In genomic region chr7:42930889-42931288, GRCh38 we compare ENCODE assay signal across 8 cellular contexts. TPM values are rescaled to one million over a fixed set of nuclear protein-coding genes. Genes with fewer than 3 reads are reported as not detected.
DNase-seq lines count a peak whose midpoint lies in the region; ATAC-seq, FAIRE-seq and TF ChIP-seq lines count a peak whose summit lies in the region.

No MANE protein-coding gene starts in this region.

- H3K36me3 ChIP-seq in SK-N-SH (replicated peaks in 1 of 2; ENCODE audit: control insufficient read depth in 1 of 2, insufficient read depth in 2 of 2, low read length in 1 of 2), result peaks cover 33 to 34% of the 10 kb centered on the region in 2 experiments
- H3K36me3 ChIP-seq in kidney (ENCODE audit: control insufficient read depth in 1 of 2, insufficient read depth in 2 of 2, low read length in 2 of 2), result peaks cover 3 to 15% of the 10 kb centered on the region in 2 donors
- H3K36me3 ChIP-seq in suprapubic skin, result peaks cover 20% of the 10 kb centered on the region

- no peak for ATAC-seq in SK-N-SH treated with all-trans-retinoic acid at 6 μM for 48 hours
- ATAC-seq in activated naive CD8-positive, alpha-beta T cell treated with anti-CD3 and anti-CD28 coated beads, Interleukin-2, amount 50 U/mL, for 24 hours, result peak; percentile 46
- ATAC-seq in GM19463 (IDR thresholded peaks at IDR 0.05; ENCODE audit: unreplicated experiment), result no peak

- WGBS in SK-N-SH (ENCODE audit: low lambda C conversion rate), result 6% methylated on average over 5 of the region's 5 CpGs
- WGBS in suprapubic skin, result 13% methylated on average over 5 of the region's 5 CpGs

- peaks cover 29% of the 10 kb centered on the region for H4K20me1 ChIP-seq in SK-N-SH (ENCODE audit: insufficient read depth)

- H3K36me3 Mint-ChIP-seq in activated naive CD8-positive, alpha-beta T cell treated with anti-CD3 and anti-CD28 coated beads, Interleukin-2, amount 50 U/mL, for 24 hours (ENCODE audit: low read depth), result peaks cover 67% of the 10 kb centered on the region

- peaks cover 0 to 19% of the 10 kb centered on the region in 2 experiments; a peak in 2 of 4 replicates for H3K4me1 ChIP-seq in SK-N-SH (ENCODE audit: control insufficient read depth in 1 of 2, insufficient read depth in 2 of 2, low read depth in 1 of 2, low read length in 1 of 2)
- H3K4me1 ChIP-seq in kidney (ENCODE audit: control insufficient read depth in 1 of 2, insufficient read depth in 1 of 2, low read depth in 1 of 2, low read length in 2 of 2), result peaks cover 5 to 13% of the 10 kb centered on the region in 2 donors
- H3K4me1 ChIP-seq in suprapubic skin, result peaks cover 49% of the 10 kb centered on the region

- H3K4me1 Mint-ChIP-seq in activated naive CD8-positive, alpha-beta T cell treated with anti-CD3 and anti-CD28 coated beads, Interleukin-2, amount 50 U/mL, for 24 hours, result peaks cover 75% of the 10 kb centered on the region

- CTCF ChIA-PET in SK-N-SH (lab: Yijun Ruan, JAX), result interaction anchor here (1.3 to 7.8 kb wide), 5 partner anchors 11 to 44 kb away, joined by 4 to 81 read pairs (median 5); partner anchors contain the start of gene C7orf25

- H3K27me3 Mint-ChIP-seq in activated naive CD8-positive, alpha-beta T cell treated with anti-CD3 and anti-CD28 coated beads, Interleukin-2, amount 50 U/mL, for 24 hours, result peaks cover 4% of the 10 kb centered on the region

- peak overlapping the region; percentile 99 for H3K4me3 Mint-ChIP-seq in activated naive CD8-positive, alpha-beta T cell treated with anti-CD3 and anti-CD28 coated beads, Interleukin-2, amount 50 U/mL, for 24 hours

- H3K4me3 ChIP-seq in SK-N-SH (ENCODE audit: low read depth in 2 of 2, low read length in 1 of 2) (peak overlapping the region; percentile 97 to 99), kidney (ENCODE audit: low read length in 2 of 2) (peak overlapping the region; percentile 87 to 96), suprapubic skin (peak overlapping the region; percentile 94)

- peak overlapping the region; percentile 99 for H3K27ac Mint-ChIP-seq in activated naive CD8-positive, alpha-beta T cell treated with anti-CD3 and anti-CD28 coated beads, Interleukin-2, amount 50 U/mL, for 24 hours

- intact Hi-C loops in kidney (cut with DNase I), result no loop called here

- TF ChIP-seq POLR2A in suprapubic skin (IDR thresholded peaks at IDR 0.05), result no peak

- H3K27ac ChIP-seq in SK-N-SH (ENCODE audit: low read depth in 2 of 2, low read length in 1 of 2) (no peak overlapping the region; a peak in 1 of 4 replicates), kidney (ENCODE audit: low read depth in 2 of 2, low read length in 2 of 2) (no peak overlapping the region), suprapubic skin (no peak overlapping the region)

- POLR2A ChIA-PET in SK-N-SH (lab: Yijun Ruan, JAX), result interaction anchor here (1.8 kb wide), 1 partner anchor 9 kb away, joined by 4 read pairs; no protein-coding TSS in a partner anchor

- no peaks in the 10 kb centered on the region for H3K9me3 ChIP-seq in SK-N-SH
- no peaks in the 10 kb centered on the region for H3K9me3 ChIP-seq in kidney (ENCODE audit: control insufficient read depth in 1 of 2, low read length in 2 of 2)
- H3K9me3 ChIP-seq in suprapubic skin, result no peaks in the 10 kb centered on the region

- no peaks in the 10 kb centered on the region for H3F3A ChIP-seq in SK-N-SH (replicated peaks; ENCODE audit: insufficient read depth)

- TF ChIP-seq CTCF in SK-N-SH (IDR thresholded peaks at IDR 0.05) (no peak), kidney (IDR thresholded peaks at IDR 0.05; ENCODE audit: borderline replicate concordance, extremely low read depth, insufficient read depth) (no peak), suprapubic skin (IDR thresholded peaks at IDR 0.05) (no peak)

- no peaks in the 10 kb centered on the region for H3K9me2 ChIP-seq in SK-N-SH

- TF ChIP-seq EP300 in SK-N-SH (IDR thresholded peaks at IDR 0.05; ENCODE audit: borderline replicate concordance in 1 of 2, low read depth in 1 of 2, low read length in 1 of 2), result no peak
- TF ChIP-seq EP300 in suprapubic skin (IDR thresholded peaks at IDR 0.05), result no peak

- H3K9ac ChIP-seq in SK-N-SH (peak overlapping the region; percentile 93), kidney (ENCODE audit: low read length in 2 of 2) (peak overlapping the region; percentile 2 to 94)

- no peaks in the 10 kb centered on the region for H3K9me3 Mint-ChIP-seq in activated naive CD8-positive, alpha-beta T cell treated with anti-CD3 and anti-CD28 coated beads, Interleukin-2, amount 50 U/mL, for 24 hours

- no peak for FAIRE-seq in kidney (lab: Jason Lieb, UNC)

- H3K27me3 ChIP-seq in SK-N-SH (ENCODE audit: insufficient read depth), result no peaks in the 10 kb centered on the region
- no peaks in the 10 kb centered on the region for H3K27me3 ChIP-seq in suprapubic skin

- H2AFZ ChIP-seq in SK-N-SH (ENCODE audit: low read depth), result 0 out of 2 replicates have a peak overlapping the region, but pooled peaks have one; percentile 90

- DNase-seq in SK-N-SH (no peak), kidney (no peak), suprapubic skin (ENCODE audit: low spot score in 2 of 2) (no peak), KG1 (lab: John Stamatoyannopoulos, UW) (no peak), ureter (ENCODE audit: low spot score) (no peak)
- no peak for DNase-seq in activated naive CD8-positive, alpha-beta T cell treated with anti-CD3 and anti-CD28 coated beads, Interleukin-2, amount 50 U/mL, for 24 hours

- TF ChIP-seq RAD21 in SK-N-SH (IDR thresholded peaks at IDR 0.05; ENCODE audit: low read length), result no peak

- H3K4me2 ChIP-seq in SK-N-SH, result peak overlapping the region; percentile 81

- H3K79me2 ChIP-seq in SK-N-SH (ENCODE audit: insufficient read depth), result peaks cover 82% of the 10 kb centered on the region

TF ChIP-seq in SK-N-SH, 30 proteins besides CTCF, POLR2A, EP300 and RAD21 (continues in another document):
- TF ChIP-seq RCOR1 (IDR thresholded peaks at IDR 0.05; ENCODE audit: low read length) (no peak), SMC3 (IDR thresholded peaks at IDR 0.05; ENCODE audit: low read depth, low read length) (no peak)

TF ChIP-seq in SK-N-SH treated with all-trans-retinoic acid at 6 μM for 48 hours, 23 proteins besides CTCF, POLR2A, EP300 and RAD21:
- TF ChIP-seq OSR1 (CRISPR knock-in tag; IDR thresholded peaks at IDR 0.05) (no peak), PPARA (CRISPR knock-in tag; IDR thresholded peaks at IDR 0.05; ENCODE audit: borderline replicate concordance) (no peak), TOX (CRISPR knock-in tag; IDR thresholded peaks at IDR 0.05; ENCODE audit: borderline replicate concordance) (no peak), ZNF70 (CRISPR knock-in tag; IDR thresholded peaks at IDR 0.05) (no peak), TCF4 (CRISPR knock-in tag; IDR thresholded peaks at IDR 0.05; ENCODE audit: borderline replicate concordance) (no peak), ZNF8 (CRISPR knock-in tag; IDR thresholded peaks at IDR 0.05) (no peak), CSDC2 (CRISPR knock-in tag; IDR thresholded peaks at IDR 0.05) (no peak), BACH2 (CRISPR knock-in tag; IDR thresholded peaks at IDR 0.05; ENCODE audit: borderline replicate concordance) (no peak), ZNF565 (CRISPR knock-in tag; conservative IDR thresholded peaks at IDR 0.05; ENCODE audit: low read depth) (no peak), ZFP30 (CRISPR knock-in tag; IDR thresholded peaks at IDR 0.05) (no peak)
- TF ChIP-seq, protein P1, sequence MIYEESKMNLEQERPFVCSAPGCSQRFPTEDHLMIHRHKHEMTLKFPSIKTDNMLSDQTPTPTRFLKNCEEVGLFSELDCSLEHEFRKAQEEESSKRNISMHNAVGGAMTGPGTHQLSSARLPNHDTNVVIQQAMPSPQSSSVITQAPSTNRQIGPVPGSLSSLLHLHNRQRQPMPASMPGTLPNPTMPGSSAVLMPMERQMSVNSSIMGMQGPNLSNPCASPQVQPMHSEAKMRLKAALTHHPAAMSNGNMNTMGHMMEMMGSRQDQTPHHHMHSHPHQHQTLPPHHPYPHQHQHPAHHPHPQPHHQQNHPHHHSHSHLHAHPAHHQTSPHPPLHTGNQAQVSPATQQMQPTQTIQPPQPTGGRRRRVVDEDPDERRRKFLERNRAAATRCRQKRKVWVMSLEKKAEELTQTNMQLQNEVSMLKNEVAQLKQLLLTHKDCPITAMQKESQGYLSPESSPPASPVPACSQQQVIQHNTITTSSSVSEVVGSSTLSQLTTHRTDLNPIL (CRISPR knock-in tag; IDR thresholded peaks at IDR 0.05; ENCODE audit: low read depth), result no peak
TF ChIP-seq in SK-N-SH treated with all-trans-retinoic acid at 6 μM for 48 hours: peak in this region for 0.

RNA-seq across cellular contexts. Expression of gene PSMA2, which starts 1.1 kb away (rescaled TPM):
- polyA plus RNA-seq in SK-N-SH (2012; rRNA removed), result 101 and 132 TPM in 2 replicates
- 173 and 232 TPM in 2 replicates for polyA plus RNA-seq in SK-N-SH (2012; cell fraction: cytosol; rRNA removed)
- polyA plus RNA-seq in SK-N-SH (2012; cell fraction: nucleus; rRNA removed), result 30.5 and 55.1 TPM in 2 replicates
- total RNA-seq in kidney, result 60.5 TPM
- 202 TPM for polyA plus RNA-seq in kidney (ENCODE audit: insufficient read depth, low read depth, low replicate concordance)
- 10 to 100 TPM; 29.9 to 58.9 (median 46.0) TPM for total RNA-seq in suprapubic skin
- total RNA-seq in ureter, result 46.7 TPM

RNA-seq across cellular contexts. Expression of gene MRPL32, which starts 1.3 kb away (rescaled TPM):
- polyA plus RNA-seq in SK-N-SH (2012; rRNA removed) (73.1 and 87.5 TPM in 2 replicates), kidney (ENCODE audit: insufficient read depth, low read depth, low replicate concordance) (101 TPM)
- polyA plus RNA-seq in SK-N-SH (2012; cell fraction: cytosol; rRNA removed), result 82.4 and 97.0 TPM in 2 replicates
- polyA plus RNA-seq in SK-N-SH (2012; cell fraction: nucleus; rRNA removed), result 86.2 and 137 TPM in 2 replicates
- total RNA-seq in kidney (45.8 TPM), suprapubic skin (10 to 100 TPM; 32.9 to 47.2 (median 35.9) TPM), ureter (41.5 TPM)

RNA-seq across cellular contexts. Expression of gene C7orf25, which starts 19.0 kb away (rescaled TPM):
- polyA plus RNA-seq in SK-N-SH (2012; rRNA removed) (6.1 and 7.8 TPM in 2 replicates), kidney (ENCODE audit: insufficient read depth, low read depth, low replicate concordance) (2.4 TPM)
- polyA plus RNA-seq in SK-N-SH (2012; cell fraction: cytosol; rRNA removed), result 9.1 and 11.6 TPM in 2 replicates
- 3.9 and 5.4 TPM in 2 replicates for polyA plus RNA-seq in SK-N-SH (2012; cell fraction: nucleus; rRNA removed)
- total RNA-seq in kidney (6.6 TPM), suprapubic skin (1 to 10 TPM; 3.5 to 7.1 (median 5.8) TPM), ureter (6.6 TPM)
